ENCODE assay signal across 8 cellular contexts in genomic region chr4:121697626-121698025, GRCh38.
DNase-seq lines count a peak whose midpoint lies in the region; ATAC-seq and TF ChIP-seq lines count a peak whose summit lies in the region.

No MANE protein-coding gene starts in this region.

- DNase-seq in stimulated activated CD4-positive, alpha-beta T cell treated with anti-CD3 and anti-CD28 coated beads, Interleukin-1b, Interleukin-23, amount 100 ng/mL, for 48 hours = no peak
- DNase-seq in DMS153 (lab: John Stamatoyannopoulos, UW) = no peak
- DNase-seq in GF-D8 (lab: John Stamatoyannopoulos, UW) = no peak

- peak overlapping the region; percentile 76; the same call in 1 of the 2 replicates for H3K27ac ChIP-seq in VCaP
- H3K27ac ChIP-seq in stomach smooth muscle (ENCODE audit: low read length) = peak overlapping the region; percentile 84

- no peaks in the 10 kb centered on the region for H3K27me3 ChIP-seq in stomach smooth muscle (ENCODE audit: control insufficient read depth in 1 of 2, insufficient read depth in 2 of 2, low read length in 2 of 2)

- ATAC-seq in GM18858 (IDR thresholded peaks at IDR 0.05; ENCODE audit: unreplicated experiment) = peak; percentile 30
- peak; percentile 24 for ATAC-seq in HG02763 (IDR thresholded peaks at IDR 0.05; ENCODE audit: unreplicated experiment)

- no peaks in the 10 kb centered on the region for H3K36me3 ChIP-seq in stomach smooth muscle (ENCODE audit: control insufficient read depth in 2 of 2, insufficient read depth in 2 of 2, low read length in 2 of 2)

- peak overlapping the region; percentile 65 for H3K4me3 ChIP-seq in iPS-11a (ENCODE audit: low read depth, low read length)
- H3K4me3 ChIP-seq in stomach smooth muscle (ENCODE audit: low read length in 2 of 2) = peak overlapping the region; percentile 93 to 94

- H3K9ac ChIP-seq in stomach smooth muscle (ENCODE audit: low read length in 2 of 2) = peak overlapping the region; percentile 87 to 92

- TF ChIP-seq CTCF in VCaP (conservative IDR thresholded peaks at IDR 0.05) = no peak

- H3K9me3 ChIP-seq in stomach smooth muscle (ENCODE audit: control insufficient read depth in 2 of 2, low read length in 2 of 2) = peaks cover 0 to 4% of the 10 kb centered on the region in 2 donors

- H3K4me1 ChIP-seq in stomach smooth muscle (ENCODE audit: control insufficient read depth, insufficient read depth, low read length) = peaks cover 18% of the 10 kb centered on the region
